In the genomic region with DNA sequence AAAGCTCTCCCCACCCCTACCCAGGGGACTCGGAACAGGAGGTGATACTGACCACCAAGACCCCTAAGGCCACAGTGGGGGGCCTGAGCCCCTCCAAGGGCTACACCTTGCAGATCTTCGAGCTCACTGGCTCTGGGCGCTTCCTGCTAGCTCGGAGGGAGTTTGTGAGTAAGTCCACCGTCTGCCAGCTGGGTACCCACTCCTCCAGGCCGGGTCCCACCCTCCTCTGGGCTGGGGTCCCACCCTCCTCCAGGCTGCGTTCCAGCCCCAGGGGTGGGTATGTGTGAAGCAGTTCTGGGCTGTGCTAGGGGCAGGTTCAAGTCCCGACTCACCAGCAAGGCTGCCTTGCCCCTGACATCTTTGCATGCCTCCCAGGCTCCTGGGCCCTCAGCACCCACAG, we compare ENCODE assay signal across 27 cellular contexts. TPM values are rescaled to one million over a fixed set of nuclear protein-coding genes. Genes with fewer than 3 reads are reported as not detected.
"Had no signal": no experiment of that assay in that cellular context is flagged by ENCODE, and none has a peak within 500 bp of the region (broad histone marks: within the 10 kb centered on the region; RNA-seq: fewer than 3 reads in every experiment).

No MANE protein-coding gene starts in this region.

- H3K27me3 ChIP-seq: brain microvascular endothelial cell had no signal

- DNase-seq: activated B cell treated with CpG ODN at 0.5 μM for 24 hours; activated CD4-positive, alpha-beta T cell treated with anti-CD3 and anti-CD28 coated beads for 48 hours; activated CD4-positive, alpha-beta T cell treated with anti-CD3 and anti-CD28 coated beads, Interleukin-2, amount 50 U/mL, for 1 hour; activated CD4-positive, alpha-beta T cell treated with anti-CD3 and anti-CD28 coated beads, Interleukin-2, amount 50 U/mL, for 48 hours; activated CD8-positive, alpha-beta memory T cell treated with anti-CD3 and anti-CD28 coated beads for 24 hours; activated CD8-positive, alpha-beta T cell treated with anti-CD3 and anti-CD28 coated beads for 36 hours; activated effector memory CD4-positive, alpha-beta T cell treated with Interleukin-2 at 50 U/mL for 16 hours; activated gamma-delta T cell treated with Interleukin-2 at 50 U/mL for 16 hours; activated naive CD4-positive, alpha-beta T cell treated with anti-CD3 and anti-CD28 coated beads, Interleukin-2, amount 50 U/mL, for 16 hours; activated naive CD4-positive, alpha-beta T cell treated with Interleukin-2 at 50 U/mL for 16 hours; activated T-cell treated with anti-CD3 and anti-CD28 coated beads, Interleukin-2, amount 50 U/mL, for 4 hours; amniotic stem cell; anterior cingulate cortex; brain microvascular endothelial cell; dorsolateral prefrontal cortex; effector memory CD4-positive, alpha-beta T cell; endodermal cell; foreskin fibroblast; T-helper 1 cell; T-helper 17 cell; T1000; WERI-Rb-1 had no signal

- ATAC-seq: activated CD4-positive, CD25-positive, alpha-beta regulatory T cell treated with anti-CD3 and anti-CD28 coated beads, Interleukin-2, amount 50 U/mL, for 24 hours; activated CD8-positive, alpha-beta T cell treated with anti-CD3 and anti-CD28 coated beads for 36 hours; activated T-cell treated with anti-CD3 and anti-CD28 coated beads, Interleukin-2, amount 50 U/mL, for 4 hours; activated T-helper 17 cell treated with anti-CD3 and anti-CD28 coated beads, Interleukin-2, amount 50 U/mL, for 72 hours; esophagus mucosa; T-helper 17 cell had no signal

- H3K4me3 ChIP-seq: coronary artery, dorsolateral prefrontal cortex had no signal

- H3K27ac ChIP-seq: brain microvascular endothelial cell, coronary artery, dorsolateral prefrontal cortex, WERI-Rb-1 had no signal

- H3K36me3 ChIP-seq: brain microvascular endothelial cell, WERI-Rb-1 had no signal

RNA-seq across cellular contexts. Expression of a gene that starts 12.4 kb away (rescaled TPM):
- polyA plus RNA-seq: adipose tissue had no signal

RNA-seq across cellular contexts. Expression of a gene that starts 55.8 kb away (rescaled TPM):
- polyA plus RNA-seq: adipose tissue had no signal
